2 cellular contexts compared by ENCODE assay signal in the genomic region with DNA sequence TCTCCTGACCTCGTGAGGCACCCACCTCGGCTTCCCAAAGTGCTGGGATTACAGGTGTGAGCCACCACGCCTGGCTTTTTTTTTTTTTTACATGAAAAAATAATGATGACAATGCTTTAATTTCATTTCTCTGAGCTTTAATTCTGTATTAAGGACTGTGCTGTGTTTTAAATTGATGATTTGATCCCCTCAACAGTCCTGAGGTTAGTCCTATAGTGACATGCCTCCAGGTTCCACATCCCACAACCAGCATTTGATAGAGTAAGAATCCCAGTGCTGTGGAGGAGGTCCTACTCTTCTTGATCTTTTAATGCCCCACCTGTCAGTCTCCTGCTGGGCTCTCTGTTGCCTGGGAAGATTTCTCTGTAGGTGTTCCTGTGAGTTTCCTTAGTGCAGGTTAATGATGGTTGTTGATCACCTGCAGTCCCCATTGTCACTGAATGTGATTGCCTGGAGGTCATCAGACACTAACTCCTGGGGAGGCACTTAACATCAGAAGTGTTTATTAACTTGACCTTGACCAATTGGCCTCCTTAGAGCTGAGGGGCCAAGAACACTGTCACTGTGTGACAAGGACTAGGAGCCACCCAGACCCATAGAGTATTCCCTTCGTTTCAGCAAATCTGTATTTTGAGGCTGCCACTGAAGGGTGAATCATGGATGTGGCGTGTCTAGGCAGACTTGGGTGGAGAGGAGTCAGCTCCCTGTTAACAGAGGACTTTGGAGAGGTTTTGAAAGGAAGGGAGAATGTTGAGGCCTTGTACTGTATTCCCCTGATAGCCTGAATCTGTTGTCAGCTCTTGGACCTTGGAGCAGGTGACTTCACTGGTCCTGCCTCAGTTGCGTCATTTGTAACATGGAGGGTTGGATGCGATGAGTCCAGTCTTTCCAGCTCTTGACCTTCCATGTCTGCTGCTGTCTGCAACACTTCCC.
TF ChIP-seq lines count a peak whose summit lies in the region.

No MANE protein-coding gene starts in this region.

TF ChIP-seq in Ishikawa, 13 proteins besides CTCF, POLR2A, EP300 and RAD21:
- TF ChIP-seq TCF12 (IDR thresholded peaks at IDR 0.05; ENCODE audit: low read depth) (0 out of 2 replicates have a peak, but pooled peaks have one; percentile 31), CEBPB (IDR thresholded peaks at IDR 0.05) (no peak)
TF ChIP-seq in Ishikawa: peak in this region for 1.

TF ChIP-seq in K562, 482 proteins besides CTCF, POLR2A, EP300 and RAD21:
- TF ChIP-seq KLF1 (tag; IDR thresholded peaks at IDR 0.05), result no peak
- TF ChIP-seq, protein P1, sequence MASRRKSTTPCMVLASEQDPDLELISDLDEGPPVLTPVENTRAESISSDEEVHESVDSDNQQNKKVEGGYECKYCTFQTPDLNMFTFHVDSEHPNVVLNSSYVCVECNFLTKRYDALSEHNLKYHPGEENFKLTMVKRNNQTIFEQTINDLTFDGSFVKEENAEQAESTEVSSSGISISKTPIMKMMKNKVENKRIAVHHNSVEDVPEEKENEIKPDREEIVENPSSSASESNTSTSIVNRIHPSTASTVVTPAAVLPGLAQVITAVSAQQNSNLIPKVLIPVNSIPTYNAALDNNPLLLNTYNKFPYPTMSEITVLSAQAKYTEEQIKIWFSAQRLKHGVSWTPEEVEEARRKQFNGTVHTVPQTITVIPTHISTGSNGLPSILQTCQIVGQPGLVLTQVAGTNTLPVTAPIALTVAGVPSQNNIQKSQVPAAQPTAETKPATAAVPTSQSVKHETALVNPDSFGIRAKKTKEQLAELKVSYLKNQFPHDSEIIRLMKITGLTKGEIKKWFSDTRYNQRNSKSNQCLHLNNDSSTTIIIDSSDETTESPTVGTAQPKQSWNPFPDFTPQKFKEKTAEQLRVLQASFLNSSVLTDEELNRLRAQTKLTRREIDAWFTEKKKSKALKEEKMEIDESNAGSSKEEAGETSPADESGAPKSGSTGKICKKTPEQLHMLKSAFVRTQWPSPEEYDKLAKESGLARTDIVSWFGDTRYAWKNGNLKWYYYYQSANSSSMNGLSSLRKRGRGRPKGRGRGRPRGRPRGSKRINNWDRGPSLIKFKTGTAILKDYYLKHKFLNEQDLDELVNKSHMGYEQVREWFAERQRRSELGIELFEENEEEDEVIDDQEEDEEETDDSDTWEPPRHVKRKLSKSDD (conservative IDR thresholded peaks at IDR 0.05; ENCODE audit: low read length), result no peak
- TF ChIP-seq ZNF408 (CRISPR knock-in tag; IDR thresholded peaks at IDR 0.05; ENCODE audit: low read depth), result no peak
- no peak for TF ChIP-seq NR1H2 (CRISPR knock-in tag; IDR thresholded peaks at IDR 0.05)
- TF ChIP-seq MEIS2 (IDR thresholded peaks at IDR 0.05; ENCODE audit: partially characterized antibody), result no peak
- no peak for TF ChIP-seq SETDB1 (IDR thresholded peaks at IDR 0.05; ENCODE audit: low read length)
- TF ChIP-seq TSC22D4 (tag; IDR thresholded peaks at IDR 0.05), result no peak
- peak; percentile 33; the same call in 1 of the 2 replicates for TF ChIP-seq C11orf30 (IDR thresholded peaks at IDR 0.05; ENCODE audit: low read depth)
- TF ChIP-seq MAFF (IDR thresholded peaks at IDR 0.05; ENCODE audit: low read length), result 0 out of 2 replicates have a peak, but pooled peaks have one; percentile 13
- TF ChIP-seq ZNF316 (IDR thresholded peaks at IDR 0.05), result peak; percentile 77
- TF ChIP-seq, protein P2, sequence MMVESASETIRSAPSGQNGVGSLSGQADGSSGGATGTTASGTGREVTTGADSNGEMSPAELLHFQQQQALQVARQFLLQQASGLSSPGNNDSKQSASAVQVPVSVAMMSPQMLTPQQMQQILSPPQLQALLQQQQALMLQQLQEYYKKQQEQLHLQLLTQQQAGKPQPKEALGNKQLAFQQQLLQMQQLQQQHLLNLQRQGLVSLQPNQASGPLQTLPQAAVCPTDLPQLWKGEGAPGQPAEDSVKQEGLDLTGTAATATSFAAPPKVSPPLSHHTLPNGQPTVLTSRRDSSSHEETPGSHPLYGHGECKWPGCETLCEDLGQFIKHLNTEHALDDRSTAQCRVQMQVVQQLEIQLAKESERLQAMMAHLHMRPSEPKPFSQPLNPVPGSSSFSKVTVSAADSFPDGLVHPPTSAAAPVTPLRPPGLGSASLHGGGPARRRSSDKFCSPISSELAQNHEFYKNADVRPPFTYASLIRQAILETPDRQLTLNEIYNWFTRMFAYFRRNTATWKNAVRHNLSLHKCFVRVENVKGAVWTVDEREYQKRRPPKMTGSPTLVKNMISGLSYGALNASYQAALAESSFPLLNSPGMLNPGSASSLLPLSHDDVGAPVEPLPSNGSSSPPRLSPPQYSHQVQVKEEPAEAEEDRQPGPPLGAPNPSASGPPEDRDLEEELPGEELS (CRISPR knock-in tag; IDR thresholded peaks at IDR 0.05; ENCODE audit: borderline replicate concordance), result no peak
- TF ChIP-seq, protein P3, sequence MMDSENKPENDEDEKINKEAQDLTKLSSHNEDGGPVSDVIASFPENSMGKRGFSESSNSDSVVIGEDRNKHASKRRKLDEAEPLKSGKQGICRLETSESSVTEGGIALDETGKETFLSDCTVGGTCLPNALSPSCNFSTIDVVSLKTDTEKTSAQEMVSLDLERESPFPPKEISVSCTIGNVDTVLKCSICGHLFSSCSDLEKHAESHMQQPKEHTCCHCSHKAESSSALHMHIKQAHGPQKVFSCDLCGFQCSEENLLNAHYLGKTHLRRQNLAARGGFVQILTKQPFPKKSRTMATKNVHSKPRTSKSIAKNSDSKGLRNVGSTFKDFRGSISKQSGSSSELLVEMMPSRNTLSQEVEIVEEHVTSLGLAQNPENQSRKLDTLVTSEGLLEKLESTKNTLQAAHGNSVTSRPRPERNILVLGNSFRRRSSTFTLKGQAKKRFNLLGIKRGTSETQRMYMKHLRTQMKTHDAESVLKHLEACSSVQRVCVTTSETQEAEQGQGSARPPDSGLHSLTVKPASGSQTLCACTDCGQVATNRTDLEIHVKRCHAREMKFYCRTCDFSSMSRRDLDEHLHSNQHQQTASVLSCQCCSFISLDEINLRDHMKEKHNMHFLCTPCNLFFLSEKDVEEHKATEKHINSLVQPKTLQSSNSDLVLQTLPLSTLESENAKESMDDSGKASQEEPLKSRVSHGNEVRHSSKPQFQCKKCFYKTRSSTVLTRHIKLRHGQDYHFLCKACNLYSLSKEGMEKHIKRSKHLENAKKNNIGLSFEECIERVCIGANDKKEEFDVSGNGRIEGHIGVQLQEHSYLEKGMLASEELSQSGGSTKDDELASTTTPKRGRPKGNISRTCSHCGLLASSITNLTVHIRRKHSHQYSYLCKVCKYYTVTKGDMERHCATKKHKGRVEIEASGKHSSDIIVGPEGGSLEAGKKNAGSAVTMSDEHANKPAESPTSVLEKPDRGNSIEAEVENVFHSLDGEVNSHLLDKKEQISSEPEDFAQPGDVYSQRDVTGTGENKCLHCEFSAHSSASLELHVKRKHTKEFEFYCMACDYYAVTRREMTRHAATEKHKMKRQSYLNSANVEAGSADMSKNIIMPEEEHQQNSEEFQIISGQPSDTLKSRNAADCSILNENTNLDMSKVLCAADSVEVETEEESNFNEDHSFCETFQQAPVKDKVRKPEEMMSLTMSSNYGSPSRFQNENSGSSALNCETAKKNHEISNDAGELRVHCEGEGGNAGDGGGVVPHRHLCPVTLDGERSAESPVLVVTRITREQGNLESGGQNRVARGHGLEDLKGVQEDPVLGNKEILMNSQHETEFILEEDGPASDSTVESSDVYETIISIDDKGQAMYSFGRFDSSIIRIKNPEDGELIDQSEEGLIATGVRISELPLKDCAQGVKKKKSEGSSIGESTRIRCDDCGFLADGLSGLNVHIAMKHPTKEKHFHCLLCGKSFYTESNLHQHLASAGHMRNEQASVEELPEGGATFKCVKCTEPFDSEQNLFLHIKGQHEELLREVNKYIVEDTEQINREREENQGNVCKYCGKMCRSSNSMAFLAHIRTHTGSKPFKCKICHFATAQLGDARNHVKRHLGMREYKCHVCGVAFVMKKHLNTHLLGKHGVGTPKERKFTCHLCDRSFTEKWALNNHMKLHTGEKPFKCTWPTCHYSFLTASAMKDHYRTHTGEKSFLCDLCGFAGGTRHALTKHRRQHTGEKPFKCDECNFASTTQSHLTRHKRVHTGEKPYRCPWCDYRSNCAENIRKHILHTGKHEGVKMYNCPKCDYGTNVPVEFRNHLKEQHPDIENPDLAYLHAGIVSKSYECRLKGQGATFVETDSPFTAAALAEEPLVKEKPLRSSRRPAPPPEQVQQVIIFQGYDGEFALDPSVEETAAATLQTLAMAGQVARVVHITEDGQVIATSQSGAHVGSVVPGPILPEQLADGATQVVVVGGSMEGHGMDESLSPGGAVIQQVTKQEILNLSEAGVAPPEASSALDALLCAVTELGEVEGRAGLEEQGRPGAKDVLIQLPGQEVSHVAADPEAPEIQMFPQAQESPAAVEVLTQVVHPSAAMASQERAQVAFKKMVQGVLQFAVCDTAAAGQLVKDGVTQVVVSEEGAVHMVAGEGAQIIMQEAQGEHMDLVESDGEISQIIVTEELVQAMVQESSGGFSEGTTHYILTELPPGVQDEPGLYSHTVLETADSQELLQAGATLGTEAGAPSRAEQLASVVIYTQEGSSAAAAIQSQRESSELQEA (IDR thresholded peaks at IDR 0.05; ENCODE audit: low read depth), result no peak
- no peak for TF ChIP-seq BACH1 (tag; IDR thresholded peaks at IDR 0.05)
- TF ChIP-seq NEUROD1 (IDR thresholded peaks at IDR 0.05; ENCODE audit: borderline replicate concordance, low read depth, low read length, partially characterized antibody), result no peak
- TF ChIP-seq MAFG (tag; conservative IDR thresholded peaks at IDR 0.05), result peak; percentile 31
- TF ChIP-seq, protein P4, sequence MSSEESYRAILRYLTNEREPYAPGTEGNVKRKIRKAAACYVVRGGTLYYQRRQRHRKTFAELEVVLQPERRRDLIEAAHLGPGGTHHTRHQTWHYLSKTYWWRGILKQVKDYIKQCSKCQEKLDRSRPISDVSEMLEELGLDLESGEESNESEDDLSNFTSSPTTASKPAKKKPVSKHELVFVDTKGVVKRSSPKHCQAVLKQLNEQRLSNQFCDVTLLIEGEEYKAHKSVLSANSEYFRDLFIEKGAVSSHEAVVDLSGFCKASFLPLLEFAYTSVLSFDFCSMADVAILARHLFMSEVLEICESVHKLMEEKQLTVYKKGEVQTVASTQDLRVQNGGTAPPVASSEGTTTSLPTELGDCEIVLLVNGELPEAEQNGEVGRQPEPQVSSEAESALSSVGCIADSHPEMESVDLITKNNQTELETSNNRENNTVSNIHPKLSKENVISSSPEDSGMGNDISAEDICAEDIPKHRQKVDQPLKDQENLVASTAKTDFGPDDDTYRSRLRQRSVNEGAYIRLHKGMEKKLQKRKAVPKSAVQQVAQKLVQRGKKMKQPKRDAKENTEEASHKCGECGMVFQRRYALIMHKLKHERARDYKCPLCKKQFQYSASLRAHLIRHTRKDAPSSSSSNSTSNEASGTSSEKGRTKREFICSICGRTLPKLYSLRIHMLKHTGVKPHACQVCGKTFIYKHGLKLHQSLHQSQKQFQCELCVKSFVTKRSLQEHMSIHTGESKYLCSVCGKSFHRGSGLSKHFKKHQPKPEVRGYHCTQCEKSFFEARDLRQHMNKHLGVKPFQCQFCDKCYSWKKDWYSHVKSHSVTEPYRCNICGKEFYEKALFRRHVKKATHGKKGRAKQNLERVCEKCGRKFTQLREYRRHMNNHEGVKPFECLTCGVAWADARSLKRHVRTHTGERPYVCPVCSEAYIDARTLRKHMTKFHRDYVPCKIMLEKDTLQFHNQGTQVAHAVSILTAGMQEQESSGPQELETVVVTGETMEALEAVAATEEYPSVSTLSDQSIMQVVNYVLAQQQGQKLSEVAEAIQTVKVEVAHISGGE (CRISPR knock-in tag; IDR thresholded peaks at IDR 0.05), result no peak
- TF ChIP-seq NR2F6 (CRISPR knock-in tag; IDR thresholded peaks at IDR 0.05), result no peak
- no peak for TF ChIP-seq U2AF2 (optimal IDR thresholded peaks at IDR 0.05; ENCODE audit: low read depth, low read length)
- TF ChIP-seq ZKSCAN3 (CRISPR knock-in tag; IDR thresholded peaks at IDR 0.05), result no peak
- TF ChIP-seq ZEB2 (IDR thresholded peaks at IDR 0.05), result no peak
- no peak for TF ChIP-seq EZH2 (IDR thresholded peaks at IDR 0.05; ENCODE audit: borderline replicate concordance, low read depth, low read length)
- TF ChIP-seq, protein P5, sequence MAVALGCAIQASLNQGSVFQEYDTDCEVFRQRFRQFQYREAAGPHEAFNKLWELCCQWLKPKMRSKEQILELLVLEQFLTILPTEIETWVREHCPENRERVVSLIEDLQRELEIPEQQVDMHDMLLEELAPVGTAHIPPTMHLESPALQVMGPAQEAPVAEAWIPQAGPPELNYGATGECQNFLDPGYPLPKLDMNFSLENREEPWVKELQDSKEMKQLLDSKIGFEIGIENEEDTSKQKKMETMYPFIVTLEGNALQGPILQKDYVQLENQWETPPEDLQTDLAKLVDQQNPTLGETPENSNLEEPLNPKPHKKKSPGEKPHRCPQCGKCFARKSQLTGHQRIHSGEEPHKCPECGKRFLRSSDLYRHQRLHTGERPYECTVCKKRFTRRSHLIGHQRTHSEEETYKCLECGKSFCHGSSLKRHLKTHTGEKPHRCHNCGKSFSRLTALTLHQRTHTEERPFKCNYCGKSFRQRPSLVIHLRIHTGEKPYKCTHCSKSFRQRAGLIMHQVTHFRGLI (CRISPR knock-in tag; IDR thresholded peaks at IDR 0.05), result no peak
- no peak for TF ChIP-seq SMAD2 (IDR thresholded peaks at IDR 0.05; ENCODE audit: low read depth, low read length)
TF ChIP-seq in K562: peak in this region for 4.
